ENCODE assay signal across 26 cellular contexts in the genomic region with DNA sequence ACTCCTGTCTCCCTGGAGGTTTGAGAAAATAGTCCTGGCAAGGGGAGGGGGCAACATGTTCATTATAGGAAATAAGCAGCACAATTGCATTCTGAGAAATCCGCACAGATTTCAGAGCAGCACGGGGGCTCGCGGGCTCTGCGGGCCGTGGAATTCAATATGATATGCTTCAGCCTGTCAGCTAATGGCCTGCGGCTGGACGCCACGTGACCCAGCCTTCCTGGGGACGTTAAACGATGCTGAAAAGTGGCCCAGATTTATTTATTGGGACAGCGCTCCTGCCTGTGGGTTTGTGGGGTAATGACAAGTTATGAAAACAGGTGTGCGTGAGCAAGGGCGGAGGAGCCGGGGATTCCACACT.
DNase-seq lines count a peak whose midpoint lies in the region; ATAC-seq and TF ChIP-seq lines count a peak whose summit lies in the region.
"Had no signal": no experiment of that assay in that cellular context is flagged by ENCODE, and none has a peak within 500 bp of the region (broad histone marks: within the 10 kb centered on the region; RNA-seq: fewer than 3 reads in every experiment).

No MANE protein-coding gene starts in this region.

- H3K4me3 ChIP-seq in SJCRH30, result peak overlapping the region; percentile 21; the same call in 1 of the 2 replicates
- H3K4me3 ChIP-seq in skeletal muscle satellite cell (ENCODE audit: low read length), result no peak overlapping the region
- no peak overlapping the region for H3K4me3 ChIP-seq in mucosa of descending colon
- H3K4me3 ChIP-seq: Peyer's patch, skin epidermis had no signal

- DNase-seq in NCI-H2171 treated with DMSO at 0.1 percent for 48 hours (lab: John Stamatoyannopoulos, UW) (peak; percentile 12), NCI-H2171 (lab: John Stamatoyannopoulos, UW) (no peak), SJCRH30 (peak; percentile 64 to 73), left kidney (ENCODE audit: low read depth, low spot score) (peak; percentile 76), mucosa of descending colon (no peak), ecto neural progenitor cell (ENCODE audit: low spot score) (no peak)
- DNase-seq: activated CD8-positive, alpha-beta T cell treated with anti-CD3 and anti-CD28 coated beads, Interleukin-2, amount 10 ng/mL, durations not matched to agents 7 days and 5 days; activated effector memory CD4-positive, alpha-beta T cell treated with anti-CD3 and anti-CD28 coated beads, Interleukin-2, amount 50 U/mL, for 16 hours; activated naive CD8-positive, alpha-beta T cell treated with anti-CD3 and anti-CD28 coated beads, Interleukin-2, amount 10 ng/mL, durations not matched to agents 7 days and 5 days; BE2C; cerebellar nuclear complex; DMS53; effector CD8-positive, alpha-beta T cell; erythroblast; foreskin melanocyte; GDM1; hypothalamus; KG1; NCI-H1930; NCI-H510A treated with DMSO at 0.1 percent for 48 hours; nephron progenitor cell; Peyer's patch; stimulated activated CD4-positive, alpha-beta T cell treated with anti-CD3 and anti-CD28 coated beads, Interleukin-1b, Interleukin-23, amount 100 ng/mL, for 48 hours had no signal

- H3K27ac ChIP-seq in SJCRH30, result no peak overlapping the region
- H3K27ac ChIP-seq: Peyer's patch, skin epidermis had no signal

- no peak for TF ChIP-seq CTCF in mucosa of descending colon (IDR thresholded peaks at IDR 0.05)

- intact Hi-C loops in mucosa of descending colon (cut with DNase I, micrococcal nuclease), result no loop called here

- H3K9ac ChIP-seq in skeletal muscle satellite cell (ENCODE audit: low read depth, low read length), result no peak overlapping the region

- ATAC-seq in HG02885 (IDR thresholded peaks at IDR 0.05; ENCODE audit: poor library complexity, unreplicated experiment) (no peak), mucosa of descending colon (no peak)
- ATAC-seq: activated CD8-positive, alpha-beta T cell treated with anti-CD3 and anti-CD28 coated beads, Interleukin-2, amount 10 ng/mL, durations not matched to agents 7 days and 5 days had no signal

- H3K4me1 ChIP-seq in SJCRH30 (peaks cover 5% of the 10 kb centered on the region; the same call in 1 of the 2 replicates), skeletal muscle satellite cell (ENCODE audit: control insufficient read depth, insufficient read depth, low read length) (peaks cover 6% of the 10 kb centered on the region), mucosa of descending colon (ENCODE audit: low read depth) (no peaks in the 10 kb centered on the region)
- H3K4me1 ChIP-seq: BE2C, Peyer's patch had no signal

- peaks cover 11% of the 10 kb centered on the region for H3K9me3 ChIP-seq in SJCRH30 (replicated peaks)
- H3K9me3 ChIP-seq in skeletal muscle satellite cell (replicated peaks; ENCODE audit: low read length), result no peaks in the 10 kb centered on the region
- H3K9me3 ChIP-seq in mucosa of descending colon, result no peaks in the 10 kb centered on the region
- H3K9me3 ChIP-seq: Peyer's patch had no signal

- H3K27me3 ChIP-seq in SJCRH30 (peaks cover under 1% of the 10 kb centered on the region; the same call in 1 of the 2 replicates), skeletal muscle satellite cell (ENCODE audit: control insufficient read depth, insufficient read depth, low read length) (peaks cover 2% of the 10 kb centered on the region)
- H3K27me3 ChIP-seq: BE2C, Peyer's patch had no signal

- H3K36me3 ChIP-seq in SJCRH30, result no peaks in the 10 kb centered on the region
- no peaks in the 10 kb centered on the region for H3K36me3 ChIP-seq in skeletal muscle satellite cell (ENCODE audit: insufficient read depth, low read length)
- H3K36me3 ChIP-seq in mucosa of descending colon (ENCODE audit: low read depth), result no peaks in the 10 kb centered on the region
- H3K36me3 ChIP-seq: BE2C, Peyer's patch had no signal

- H3K4me2 ChIP-seq in skeletal muscle satellite cell (ENCODE audit: low read length), result peak overlapping the region; percentile 51

Comparison
In these comparisons a context has a peak if more than half of its experiments do, and no peak if none do; other contexts are left out.
1. DNase-seq: peak in NCI-H2171 treated with DMSO at 0.1 percent for 48 hours (single experiment), SJCRH30 (2 of 2) and left kidney (single experiment); none in NCI-H2171 (single experiment), mucosa of descending colon (0 of 3) and ecto neural progenitor cell (single experiment).